ENCODE assay signal across 8 cellular contexts in the genomic region with DNA sequence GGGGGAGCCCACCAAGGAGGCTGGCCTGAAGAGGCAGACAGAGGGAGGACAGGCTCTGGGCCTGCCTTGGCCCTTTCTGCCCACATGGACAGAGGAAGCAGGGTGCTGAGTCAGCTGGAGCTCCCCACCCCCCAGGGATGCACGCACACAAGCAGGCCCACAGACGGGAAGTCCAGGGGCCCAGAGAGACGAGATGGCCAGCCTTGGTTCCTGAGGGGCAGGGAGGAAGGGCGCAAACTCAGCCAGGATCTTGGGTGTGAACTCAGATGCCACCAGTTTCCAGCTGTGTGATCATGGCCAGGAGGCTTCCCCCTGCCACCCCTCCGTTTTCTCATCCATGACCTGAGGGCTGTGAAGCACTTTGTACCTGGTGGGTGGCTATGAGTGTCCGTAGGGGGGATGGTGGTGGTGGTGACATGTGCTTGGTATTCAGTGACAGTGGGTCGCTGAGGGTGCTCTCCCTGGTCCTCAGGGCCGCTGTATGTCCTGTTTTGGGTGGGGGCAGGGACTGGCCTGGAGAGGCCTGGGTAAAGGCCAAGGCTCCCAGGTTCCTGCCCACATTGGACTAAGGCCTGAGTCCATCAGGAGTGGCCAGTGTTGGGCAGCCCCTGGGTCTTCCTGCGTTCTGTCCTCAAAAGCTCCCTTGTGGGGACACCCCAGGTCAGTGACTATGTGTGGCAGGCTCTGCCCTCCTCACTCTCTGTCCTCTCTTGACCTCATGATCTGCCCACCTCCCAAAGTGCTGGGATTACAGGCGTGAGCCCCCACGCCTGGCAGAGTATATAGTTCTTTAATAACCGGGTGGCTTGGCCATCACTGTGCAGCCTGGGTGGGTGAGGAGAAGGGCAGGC. TPM values are rescaled to one million over a fixed set of nuclear protein-coding genes. Genes with fewer than 3 reads are reported as not detected.
A peak's percentile ranks its signal among the peaks of the same experiment; 100 is the strongest.
DNase-seq lines count a peak whose midpoint lies in the region; ATAC-seq and TF ChIP-seq lines count a peak whose summit lies in the region.

No MANE protein-coding gene starts in this region.

- ATAC-seq in aorta (ENCODE audit: low FRiP score) = no peak
- ATAC-seq in HG03571 (IDR thresholded peaks at IDR 0.05; ENCODE audit: unreplicated experiment) = no peak

- WGBS in aorta, 2 donors = 80 to 83% methylated on average over 12 of the region's 12 CpGs

- DNase-seq in AG04449 (ENCODE audit: low read depth, low spot score) = no peak
- DNase-seq in MG63 = peak; percentile 74
- peak; percentile 82 to 90 for DNase-seq in cardiac fibroblast (ENCODE audit: low read depth in 2 of 2)
- peak; percentile 70 for DNase-seq in medulla oblongata (ENCODE audit: extremely low spot score)
- DNase-seq in aorta = peak; percentile 82 to 91
- DNase-seq in GM19238 (ENCODE audit: insufficient read length, low spot score) = no peak
- DNase-seq in amniotic stem cell (lab: John Stamatoyannopoulos, UW) = no peak

- H3K9me3 ChIP-seq in MG63 (no peaks in the 10 kb centered on the region), aorta (ENCODE audit: control insufficient read depth, low read length) (no peaks in the 10 kb centered on the region)

- no peak overlapping the region for H3K27ac ChIP-seq in aorta (ENCODE audit: low read depth in 1 of 2, low read length in 2 of 2)

- POLR2A ChIA-PET in AG04449 (lab: Yijun Ruan, JAX) = interaction anchor here (0.6 kb wide), 1 partner anchor 96 kb away, joined by 6 read pairs; no protein-coding TSS in a partner anchor

- TF ChIP-seq CTCF in AG04449 (IDR thresholded peaks at IDR 0.05; ENCODE audit: insufficient read depth, low read length, missing control alignments) = no peak
- TF ChIP-seq CTCF in cardiac fibroblast (IDR thresholded peaks at IDR 0.05; ENCODE audit: low read depth, low read length) = no peak

- H3K36me3 ChIP-seq in MG63 (peaks cover 4% of the 10 kb centered on the region; the same call in 1 of the 2 replicates), aorta (ENCODE audit: control insufficient read depth in 1 of 2, insufficient read depth in 2 of 2, low read length in 1 of 2) (no peaks in the 10 kb centered on the region)

- no peaks in the 10 kb centered on the region for H3K4me1 ChIP-seq in aorta (ENCODE audit: control insufficient read depth in 1 of 2, insufficient read depth in 2 of 2, low read length in 2 of 2)

- CTCF ChIA-PET in AG04449 (lab: Yijun Ruan, JAX) = interaction anchor here (0.9 kb wide), 1 partner anchor 12 kb away, joined by 3 read pairs; no protein-coding TSS in a partner anchor

- H3K4me3 ChIP-seq in AG04449 (ENCODE audit: low read depth, low read length) = peak overlapping the region; percentile 61
- peak overlapping the region; percentile 57 for H3K4me3 ChIP-seq in MG63
- H3K4me3 ChIP-seq in cardiac fibroblast (replicated peaks in 1 of 2; ENCODE audit: low read depth in 2 of 2, low read length in 2 of 2) = peak overlapping the region; percentile 18 to 75
- H3K4me3 ChIP-seq in aorta (ENCODE audit: low read length in 2 of 2) = no peak overlapping the region

- H3K27me3 ChIP-seq in MG63 (no peaks in the 10 kb centered on the region), aorta (ENCODE audit: control insufficient read depth in 1 of 2, insufficient read depth in 2 of 2, low read length in 1 of 2) (no peaks in the 10 kb centered on the region)

- intact Hi-C loops in aorta (cut with DNase I) = loop anchor here in 1 of 2 donors (5.0 kb wide), 1 partner anchor 47 kb away; the partner anchor contains the start of gene ADD1

RNA-seq across cellular contexts. Expression of gene SH3BP2, which starts 2.0 kb away (rescaled TPM):
- total RNA-seq in MG63 (2014; rRNA removed; shearing (Covaris generic); ENCODE audit: low replicate concordance) = 9.0 and 9.6 TPM in 2 replicates
- total RNA-seq in aorta = 10 to 100 TPM; 47.8 to 75.4 TPM
- 10 to 100 TPM in 1 of 2 donors, 1 to 10 TPM in 1; 6.2 to 13.8 TPM for polyA plus RNA-seq in aorta

RNA-seq across cellular contexts. Expression of gene TNIP2, which starts 38.8 kb away (rescaled TPM):
- 32.5 and 78.0 TPM in 2 replicates for total RNA-seq in MG63 (2014; rRNA removed; shearing (Covaris generic); ENCODE audit: low replicate concordance)
- total RNA-seq in aorta = 10 to 100 TPM; 37.4 to 39.4 TPM
- polyA plus RNA-seq in aorta = 10 to 100 TPM; 37.2 to 43.8 TPM

RNA-seq across cellular contexts. Expression of gene ADD1, which starts 48.7 kb away (rescaled TPM):
- total RNA-seq in MG63 (2014; rRNA removed; shearing (Covaris generic); ENCODE audit: low replicate concordance) = 62.5 and 77.3 TPM in 2 replicates
- total RNA-seq in aorta = 100 to 1,000 TPM; 305 to 351 TPM
- polyA plus RNA-seq in aorta = 100 to 1,000 TPM in 1 of 2 donors, 10 to 100 TPM in 1; 98.3 to 263 TPM

Comparison
In these comparisons a context has a peak if more than half of its experiments do, and no peak if none do; other contexts are left out.
1. DNase-seq: peak in MG63 (single experiment), cardiac fibroblast (2 of 2), medulla oblongata (single experiment) and aorta (2 of 2); none in AG04449 (single experiment), GM19238 (single experiment) and amniotic stem cell (single experiment).
2. H3K4me3 ChIP-seq: peak in AG04449 (single experiment), MG63 (single experiment) and cardiac fibroblast (2 of 2); none in aorta (0 of 2).